In genomic region chr17:6471531-6472465, GRCh38 we compare ENCODE assay signal across 10 cellular contexts. TPM values are rescaled to one million over a fixed set of nuclear protein-coding genes. Genes with fewer than 3 reads are reported as not detected.
DNase-seq lines count a peak whose midpoint lies in the region; TF ChIP-seq lines count a peak whose summit lies in the region.
"Had no signal": no experiment of that assay in that cellular context is flagged by ENCODE, and none has a peak within 500 bp of the region (broad histone marks: within the 10 kb centered on the region; RNA-seq: fewer than 3 reads in every experiment).

No MANE protein-coding gene starts in this region.

- H3K4me3 ChIP-seq in choroid plexus epithelial cell (ENCODE audit: low read depth, low read length) (no peak overlapping the region), prostate gland (no peak overlapping the region)

- no peaks in the 10 kb centered on the region for H3K9me3 ChIP-seq in prostate gland

- DNase-seq in GM03348 (ENCODE audit: low spot score) (peak; percentile 89), NCI-H69 (lab: John Stamatoyannopoulos, UW) (peak; percentile 11), choroid plexus epithelial cell (ENCODE audit: low read depth) (peak; percentile 43), occipital lobe (lab: John Stamatoyannopoulos, UW) (peak; percentile 39), prostate gland (ENCODE audit: low spot score) (no peak), NCI-H1105 (lab: John Stamatoyannopoulos, UW) (no peak), NCI-H1092 treated with DMSO at 0.1 percent for 48 hours (lab: John Stamatoyannopoulos, UW) (no peak), DMS114 treated with DMSO at 0.1 percent for 48 hours (lab: John Stamatoyannopoulos, UW; ENCODE audit: unreplicated experiment) (no peak)
- DNase-seq: SHP77 had no signal

- 78% methylated on average over 19 of the region's 19 CpGs for WGBS in prostate gland

- no peak overlapping the region for H3K27ac ChIP-seq in prostate gland

- intact Hi-C loops in prostate gland (cut with DNase I), result no loop called here

- H3K36me3 ChIP-seq in prostate gland, result no peaks in the 10 kb centered on the region

- no peaks in the 10 kb centered on the region for H3K27me3 ChIP-seq in prostate gland (replicated peaks; ENCODE audit: insufficient read depth)

- no peak for TF ChIP-seq CTCF in choroid plexus epithelial cell (conservative IDR thresholded peaks at IDR 0.05; ENCODE audit: low read depth, low read length)
- TF ChIP-seq CTCF in prostate gland (IDR thresholded peaks at IDR 0.05), result no peak

- no peak for TF ChIP-seq POLR2A in prostate gland (IDR thresholded peaks at IDR 0.05)

- no peaks in the 10 kb centered on the region for H3K4me1 ChIP-seq in prostate gland (replicated peaks)

RNA-seq across cellular contexts. Expression of gene PIMREG, which starts 27.5 kb away (rescaled TPM):
- total RNA-seq in occipital lobe (5.9 TPM), prostate gland (1 to 10 TPM in 1 of 2 donors, under 1 TPM in 1; 0.45 to 4.9 TPM)

RNA-seq across cellular contexts. Expression of gene AIPL1, which starts 36.9 kb away (rescaled TPM):
- not detected for total RNA-seq in occipital lobe
- not detected for total RNA-seq in prostate gland
- total RNA-seq: osteocyte had no signal

Comparison
In these comparisons a context has a peak if more than half of its experiments do, and no peak if none do; other contexts are left out.
1. DNase-seq: peak in GM03348 (single experiment), NCI-H69 (single experiment), choroid plexus epithelial cell (single experiment) and occipital lobe (single experiment); none in prostate gland (single experiment), NCI-H1105 (single experiment), NCI-H1092 treated with DMSO at 0.1 percent for 48 hours (single experiment) and DMS114 treated with DMSO at 0.1 percent for 48 hours (single experiment).